In genomic region chr3:135215516-135215915, GRCh38 we compare ENCODE assay signal across 25 cellular contexts.
DNase-seq lines count a peak whose midpoint lies in the region; ATAC-seq, FAIRE-seq and TF ChIP-seq lines count a peak whose summit lies in the region.
"Had no signal": no experiment of that assay in that cellular context is flagged by ENCODE, and none has a peak within 500 bp of the region (broad histone marks: within the 10 kb centered on the region; RNA-seq: fewer than 3 reads in every experiment).

No MANE protein-coding gene starts in this region.

- no peak overlapping the region for H3K4me3 ChIP-seq in bronchial epithelial cell (ENCODE audit: low read depth, low read length)
- no peak overlapping the region for H3K4me3 ChIP-seq in psoas muscle
- H3K4me3 ChIP-seq: GM12878 had no signal

- peak overlapping the region; percentile 42 for H3K27ac ChIP-seq in psoas muscle
- H3K27ac ChIP-seq: HL-60 had no signal

- no peak for FAIRE-seq in bronchial epithelial cell (lab: Jason Lieb, UNC)
- FAIRE-seq: G401.6, GM12878, GM18507, H54, HTR-8/SVneo, RCC 7860 had no signal

- TF ChIP-seq CTCF in bronchial epithelial cell (IDR thresholded peaks at IDR 0.05; ENCODE audit: insufficient read depth, low read length, severe bottlenecking) (no peak), psoas muscle (IDR thresholded peaks at IDR 0.05) (no peak)

- ATAC-seq in psoas muscle (no peak), HG03520 (IDR thresholded peaks at IDR 0.05; ENCODE audit: unreplicated experiment) (no peak), HG03139 (IDR thresholded peaks at IDR 0.05; ENCODE audit: unreplicated experiment) (no peak)
- ATAC-seq: GM12878, T-cell had no signal

- intact Hi-C loops in psoas muscle (cut with DNase I) = loop anchor here (5.0 kb wide), 1 partner anchor 78 kb away; no protein-coding TSS in a partner anchor

- H3K27me3 ChIP-seq in bronchial epithelial cell (ENCODE audit: control insufficient read depth, insufficient read depth, low read length) = no peaks in the 10 kb centered on the region
- no peaks in the 10 kb centered on the region for H3K27me3 ChIP-seq in psoas muscle (ENCODE audit: insufficient read depth in 3 of 3, low read length in 2 of 3)

- 86 to 90% (median 89%) methylated on average over 6 of the region's 6 CpGs for WGBS in psoas muscle, 3 donors

- DNase-seq in GM03348 (ENCODE audit: low spot score) = peak; percentile 35
- peak; percentile 11 for DNase-seq in LHCN-M2 (ENCODE audit: low read depth)
- DNase-seq in bronchial epithelial cell (ENCODE audit: low read depth) = peak; percentile 45
- no peak for DNase-seq in psoas muscle
- DNase-seq in NCI-H748 treated with DMSO at 0.1 percent for 48 hours (lab: John Stamatoyannopoulos, UW) = no peak
- no peak for DNase-seq in amniotic stem cell (lab: John Stamatoyannopoulos, UW)
- DNase-seq: DND-41; IMR-90; Karpas-422; NCI-H1105 treated with DMSO at 0.1 percent for 48 hours; NCI-H1694; NCI-H2081 treated with DMSO at 0.1 percent for 48 hours; NK-92 treated with Interleukin-12 subunit alpha and Interleukin-12 subunit beta, amount 100 ng/mL, for 24 hours; SHP77; SK-N-SH; T-cell had no signal

- H3K9me3 ChIP-seq in psoas muscle = no peaks in the 10 kb centered on the region
- H3K9me3 ChIP-seq: SK-N-SH had no signal

- H3K4me1 ChIP-seq in psoas muscle = peaks cover 44% of the 10 kb centered on the region

- no peaks in the 10 kb centered on the region for H3K36me3 ChIP-seq in bronchial epithelial cell (ENCODE audit: control insufficient read depth, insufficient read depth, low read length)
- no peaks in the 10 kb centered on the region for H3K36me3 ChIP-seq in psoas muscle (ENCODE audit: insufficient read depth in 1 of 2, low read depth in 1 of 2)

Comparison
In these comparisons a context has a peak if more than half of its experiments do, and no peak if none do; other contexts are left out.
1. DNase-seq: peak in GM03348 (single experiment), LHCN-M2 (single experiment) and bronchial epithelial cell (single experiment); none in psoas muscle (0 of 2), NCI-H748 treated with DMSO at 0.1 percent for 48 hours (single experiment) and amniotic stem cell (single experiment).